In the genomic region with DNA sequence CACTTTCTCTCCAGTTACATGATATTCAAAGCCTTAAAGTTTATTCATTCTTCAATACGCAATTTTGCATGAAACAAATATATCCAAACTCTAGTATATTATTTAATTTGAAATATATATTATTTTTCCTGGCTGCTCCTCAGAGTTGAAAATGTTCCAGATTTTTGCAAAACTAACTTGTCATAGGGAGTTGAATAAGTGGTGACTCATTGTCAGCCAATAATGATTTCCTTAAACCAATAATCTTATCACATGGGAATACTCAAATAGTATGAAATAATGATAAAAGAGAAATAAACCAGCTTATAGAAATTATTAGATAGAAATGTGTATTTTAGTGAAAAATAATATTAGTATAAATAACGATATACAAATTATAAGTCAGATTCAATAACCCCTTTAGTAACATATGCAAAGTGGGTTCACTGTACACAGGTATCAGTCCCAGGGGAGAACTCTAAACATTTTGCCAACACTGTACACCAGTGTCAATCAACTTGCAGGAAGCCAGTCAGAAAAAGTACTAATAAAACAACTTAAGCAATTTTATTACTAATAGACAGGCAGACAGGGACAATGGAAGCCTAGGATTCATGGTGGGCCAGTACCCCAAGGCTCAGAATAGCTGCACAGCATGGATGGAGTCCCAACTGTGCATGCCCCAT, we compare ENCODE assay signal across 25 cellular contexts.
"Had no signal": no experiment of that assay in that cellular context is flagged by ENCODE, and none has a peak within 500 bp of the region (broad histone marks: within the 10 kb centered on the region; RNA-seq: fewer than 3 reads in every experiment).

No MANE protein-coding gene starts in this region.

- H3K27me3 ChIP-seq: neural progenitor cell, right lobe of liver, sigmoid colon, stomach, thyroid gland, tibial nerve, upper lobe of left lung, vagina had no signal

- FAIRE-seq: urothelium cell line had no signal

- H3K4me1 ChIP-seq: neural progenitor cell, parathyroid adenoma, right lobe of liver, sigmoid colon, thyroid gland, tibial nerve, upper lobe of left lung, vagina had no signal

- H3K79me2 ChIP-seq: parathyroid adenoma had no signal

- H3K4me2 ChIP-seq: neural progenitor cell had no signal

- ATAC-seq: naive thymus-derived CD4-positive, alpha-beta T cell; natural killer cell; right cardiac atrium; right lobe of liver; stimulated activated effector memory CD8-positive, alpha-beta T cell treated with anti-CD3 and anti-CD28 coated beads, Interleukin-12 subunit alpha, Interleukin-12 subunit beta, amount 100 ng/mL, for 72 hours; stimulated activated naive B cell treated with anti-CD40 and anti-IgM and Interleukin-4, amounts not matched to agents 10 μg/mL and 1 μg/mL and 100 μg/mL, for 72 hours had no signal

- DNase-seq: naive thymus-derived CD4-positive, alpha-beta T cell; natural killer cell; occipital lobe; retina; right cardiac atrium; right lobe of liver; sigmoid colon; small intestine; stimulated activated CD4-positive, alpha-beta T cell treated with anti-CD3 and anti-CD28 coated beads, Interleukin-15, amount 100 ng/mL, for 24 hours; stimulated activated CD4-positive, alpha-beta T cell treated with anti-CD3 and anti-CD28 coated beads, Interleukin-2, amount 100 ng/mL, for 24 hours; stimulated activated CD4-positive, alpha-beta T cell treated with anti-CD3 and anti-CD28 coated beads, Interleukin-2, amount 100 ng/mL, for 48 hours; stimulated activated CD4-positive, alpha-beta T cell treated with anti-CD3 and anti-CD28 coated beads, Interleukin-4, amount 100 ng/mL, for 24 hours; stimulated activated naive B cell treated with anti-CD40 and anti-IgM and Interleukin-4, amounts not matched to agents 10 μg/mL and 1 μg/mL and 100 μg/mL, for 72 hours; stimulated activated naive CD4-positive, alpha-beta T cell treated with Interleukin-2 at 50 U/mL for 16 hours; stomach; thyroid gland; trophoblast cell; upper lobe of left lung had no signal

- H3K4me3 ChIP-seq: neural progenitor cell, right lobe of liver, sigmoid colon, stomach, thoracic aorta, thyroid gland, tibial nerve, upper lobe of left lung, vagina had no signal

- H3K27ac ChIP-seq: neural progenitor cell, parathyroid adenoma, right lobe of liver, sigmoid colon, stomach, thoracic aorta, thyroid gland, tibial nerve, upper lobe of left lung, vagina had no signal

- H3K36me3 ChIP-seq: neural progenitor cell, right lobe of liver, sigmoid colon, stomach, thoracic aorta, thyroid gland, tibial nerve, upper lobe of left lung, vagina had no signal

- H3K9me3 ChIP-seq: right lobe of liver, sigmoid colon, thoracic aorta, thyroid gland, tibial nerve, upper lobe of left lung, vagina had no signal

- H3K9ac ChIP-seq: neural progenitor cell, parathyroid adenoma had no signal

- H2AFZ ChIP-seq: neural progenitor cell, parathyroid adenoma had no signal
